ENCODE assay signal across 22 cellular contexts in the genomic region with DNA sequence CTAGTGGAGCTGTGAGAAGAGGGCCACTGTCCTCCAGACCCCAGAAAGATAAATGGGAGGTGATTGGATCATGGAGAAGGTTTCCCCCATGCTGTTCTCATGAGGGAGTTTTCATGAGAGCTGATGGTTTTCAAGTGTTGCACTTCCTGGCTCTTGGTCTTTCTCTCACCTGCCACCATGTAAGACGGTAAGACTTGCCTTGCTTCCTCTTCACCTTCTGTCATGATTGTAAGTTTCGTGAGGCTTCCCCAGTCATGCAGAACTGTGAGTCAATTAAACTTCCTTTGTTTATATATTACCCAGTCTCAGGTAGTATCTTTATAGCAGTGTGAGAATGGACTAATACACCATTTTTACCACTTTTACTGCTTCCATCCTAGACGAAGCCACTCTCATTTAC. TPM values are rescaled to one million over a fixed set of nuclear protein-coding genes. Genes with fewer than 3 reads are reported as not detected.
"Had no signal": no experiment of that assay in that cellular context is flagged by ENCODE, and none has a peak within 500 bp of the region (broad histone marks: within the 10 kb centered on the region; RNA-seq: fewer than 3 reads in every experiment).

No MANE protein-coding gene starts in this region.

- H3K36me3 Mint-ChIP-seq: activated naive CD8-positive, alpha-beta T cell; naive thymus-derived CD4-positive, alpha-beta T cell; type B pancreatic cell had no signal

- H3K36me3 ChIP-seq: gastrocnemius medialis, heart left ventricle, left ventricle myocardium inferior, prostate gland had no signal

- H3K4me3 Mint-ChIP-seq: activated naive CD8-positive, alpha-beta T cell; activated T-helper 1 cell treated with anti-CD3 and anti-CD28 coated beads, Interleukin-12 subunit alpha, Interleukin-12 subunit beta, Interleukin-2, Interleukin-4 antibody, amounts not matched to agents 30 ng/mL and 10 ng/mL and 1 ng/mL, durations not matched to agents 14 hours and 24 hours and 36 hours; naive thymus-derived CD4-positive, alpha-beta T cell; stimulated activated naive CD8-positive, alpha-beta T cell treated with anti-CD3 and anti-CD28 coated beads, Interleukin-15, amount 100 ng/mL, for 72 hours; type B pancreatic cell had no signal

- ATAC-seq: esophagus mucosa; gastrocnemius medialis; heart left ventricle; naive thymus-derived CD4-positive, alpha-beta T cell; right cardiac atrium; stimulated activated naive CD8-positive, alpha-beta T cell treated with anti-CD3 and anti-CD28 coated beads, Interleukin-15, amount 100 ng/mL, for 72 hours had no signal

- H3K27ac Mint-ChIP-seq: activated naive CD8-positive, alpha-beta T cell; activated T-helper 1 cell treated with anti-CD3 and anti-CD28 coated beads, Interleukin-12 subunit alpha, Interleukin-12 subunit beta, Interleukin-2, Interleukin-4 antibody, amounts not matched to agents 30 ng/mL and 10 ng/mL and 1 ng/mL, durations not matched to agents 14 hours and 24 hours and 36 hours; naive thymus-derived CD4-positive, alpha-beta T cell; type B pancreatic cell had no signal

- DNase-seq: activated CD4-positive, alpha-beta T cell treated with anti-CD3 and anti-CD28 coated beads for 1 hour; activated CD4-positive, alpha-beta T cell treated with anti-CD3 and anti-CD28 coated beads, Interleukin-2, amount 50 U/mL, for 48 hours; activated gamma-delta T cell treated with Interleukin-2 at 50 U/mL for 16 hours; activated T-cell treated with anti-CD3 and anti-CD28 coated beads for 4 hours; effector CD4-positive, alpha-beta T cell; gastrocnemius medialis; heart left ventricle; kidney; left ventricle myocardium inferior; mammary epithelial cell; naive thymus-derived CD4-positive, alpha-beta T cell; right cardiac atrium; stimulated activated CD4-positive, alpha-beta T cell treated with anti-CD3 and anti-CD28 coated beads, Interleukin-4, amount 100 ng/mL, for 1 hour; stimulated activated naive CD8-positive, alpha-beta T cell treated with anti-CD3 and anti-CD28 coated beads, Interleukin-15, amount 100 ng/mL, for 72 hours had no signal

- H3K4me1 Mint-ChIP-seq: naive thymus-derived CD4-positive, alpha-beta T cell; stimulated activated naive CD8-positive, alpha-beta T cell treated with anti-CD3 and anti-CD28 coated beads, Interleukin-15, amount 100 ng/mL, for 72 hours had no signal

- H3K27ac ChIP-seq: gastrocnemius medialis, heart left ventricle, left ventricle myocardium inferior, prostate gland, VCaP had no signal

- H3K4me3 ChIP-seq: gastrocnemius medialis, heart left ventricle, left ventricle myocardium inferior, prostate gland had no signal

- H3K4me1 ChIP-seq: gastrocnemius medialis, heart left ventricle, left ventricle myocardium inferior, prostate gland had no signal

- H3K9me3 Mint-ChIP-seq: activated T-helper 1 cell treated with anti-CD3 and anti-CD28 coated beads, Interleukin-12 subunit alpha, Interleukin-12 subunit beta, Interleukin-2, Interleukin-4 antibody, amounts not matched to agents 30 ng/mL and 10 ng/mL and 1 ng/mL, durations not matched to agents 14 hours and 24 hours and 36 hours had no signal

- H3K9me3 ChIP-seq: gastrocnemius medialis, prostate gland had no signal

- H3K27me3 Mint-ChIP-seq: type B pancreatic cell had no signal

- FAIRE-seq: kidney had no signal

- H3K27me3 ChIP-seq: gastrocnemius medialis, heart left ventricle had no signal

RNA-seq across cellular contexts. Expression of a gene that starts 27.6 kb away (rescaled TPM):
- total RNA-seq: esophagus mucosa, left ventricle myocardium inferior, mammary epithelial cell, mononuclear cell, osteocyte had no signal
- polyA plus RNA-seq: mammary epithelial cell; naive thymus-derived CD4-positive, alpha-beta T cell had no signal
